In the genomic region with DNA sequence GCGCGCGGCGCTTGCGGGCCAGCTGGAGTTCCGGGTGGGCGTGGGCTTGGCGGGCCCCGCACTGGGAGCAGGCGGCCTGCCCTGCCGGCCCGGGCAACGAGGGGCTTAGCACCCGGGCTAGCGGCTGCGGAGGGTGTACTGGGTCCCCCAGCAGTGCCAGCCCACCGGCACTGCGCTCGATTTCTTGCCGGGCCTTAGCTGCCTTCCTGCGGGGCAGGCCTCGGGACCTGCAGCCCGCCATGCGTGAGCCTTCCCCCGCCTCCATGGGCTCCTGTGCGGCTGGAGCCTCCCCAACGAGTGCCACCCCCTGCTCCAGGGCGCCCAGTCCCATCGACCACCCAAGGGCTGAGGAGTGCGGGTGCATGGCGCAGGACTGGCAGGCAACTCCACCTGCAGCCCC, we compare ENCODE assay signal across 2 cellular contexts. TPM values are rescaled to one million over a fixed set of nuclear protein-coding genes. Genes with fewer than 3 reads are reported as not detected.
"Had no signal": no experiment of that assay in that cellular context is flagged by ENCODE, and none has a peak within 500 bp of the region (broad histone marks: within the 10 kb centered on the region; RNA-seq: fewer than 3 reads in every experiment).

No MANE protein-coding gene starts in this region.

RNA-seq across cellular contexts. Expression of a gene that starts 6.5 kb away (rescaled TPM):
- total RNA-seq: G401 had no signal

RNA-seq across cellular contexts. Expression of a gene that starts 9.2 kb away (rescaled TPM):
- total RNA-seq: G401, GM12878 had no signal

RNA-seq across cellular contexts. Expression of a gene that starts 34.9 kb away (rescaled TPM):
- total RNA-seq: G401 had no signal

RNA-seq across cellular contexts. Expression of a gene that starts 41.6 kb away (rescaled TPM):
- total RNA-seq: G401 had no signal
